Comparison of ENCODE assay signal across 25 cellular contexts in genomic region chr10:108443636-108444035, GRCh38.
A peak's percentile ranks its signal among the peaks of the same experiment; 100 is the strongest.
DNase-seq lines count a peak whose midpoint lies in the region; ATAC-seq and TF ChIP-seq lines count a peak whose summit lies in the region.
"Had no signal": no experiment of that assay in that cellular context is flagged by ENCODE, and none has a peak within 500 bp of the region (broad histone marks: within the 10 kb centered on the region; RNA-seq: fewer than 3 reads in every experiment).

No MANE protein-coding gene starts in this region.

- H3K9me3 ChIP-seq in neural progenitor cell (ENCODE audit: low read depth) = no peaks in the 10 kb centered on the region
- H3K9me3 ChIP-seq: Caco-2, gastroesophageal sphincter, psoas muscle had no signal

- no peak overlapping the region for H3K4me3 ChIP-seq in neural progenitor cell
- H3K4me3 ChIP-seq: gastroesophageal sphincter, psoas muscle, skin epidermis had no signal

- H3K36me3 ChIP-seq in neural progenitor cell = no peaks in the 10 kb centered on the region
- H3K36me3 ChIP-seq: gastroesophageal sphincter had no signal

- no peak overlapping the region for H2AFZ ChIP-seq in neural progenitor cell (replicated peaks)

- CTCF ChIA-PET in activated CD4-positive, alpha-beta T cell treated with anti-CD3 and anti-CD28 coated beads for 36 hours (lab: Charles Lee) = no interaction called here

- no peaks in the 10 kb centered on the region for H3F3A ChIP-seq in neural progenitor cell (ENCODE audit: low read depth)

- peak; percentile 81 for ATAC-seq in GM18498 (IDR thresholded peaks at IDR 0.05; ENCODE audit: unreplicated experiment)
- ATAC-seq in GM19397 (IDR thresholded peaks at IDR 0.05; ENCODE audit: unreplicated experiment) = peak; percentile 78
- peak; percentile 89 for ATAC-seq in HG02678 (IDR thresholded peaks at IDR 0.05; ENCODE audit: unreplicated experiment)
- peak; percentile 87 for ATAC-seq in HG03354 (IDR thresholded peaks at IDR 0.05; ENCODE audit: poor library complexity, severe bottlenecking, unreplicated experiment)
- no peak for ATAC-seq in foreskin keratinocyte
- ATAC-seq in activated CD4-positive, alpha-beta T cell treated with anti-CD3 and anti-CD28 coated beads for 36 hours = no peak
- ATAC-seq: gastroesophageal sphincter, left lobe of liver, psoas muscle had no signal

- no peak for DNase-seq in foreskin keratinocyte
- DNase-seq in EL = no peak
- no peak for DNase-seq in activated CD4-positive, alpha-beta T cell treated with anti-CD3 and anti-CD28 coated beads for 36 hours
- no peak for DNase-seq in neural progenitor cell (ENCODE audit: low spot score)
- DNase-seq: activated T-cell treated with anti-CD3 and anti-CD28 coated beads for 4 hours; amniotic stem cell; Caco-2; caudate nucleus; erythroblast; KBM-7; NCI-H2029; NCI-H510A treated with DMSO at 0.1 percent for 48 hours; psoas muscle; stimulated activated CD4-positive, alpha-beta T cell treated with anti-CD3 and anti-CD28 coated beads, Interleukin-4, amount 100 ng/mL, for 1 hour; substantia nigra had no signal

- no peak overlapping the region for H3K27ac Mint-ChIP-seq in activated CD4-positive, alpha-beta T cell treated with anti-CD3 and anti-CD28 coated beads for 36 hours
- H3K27ac Mint-ChIP-seq in neural progenitor cell = no peak overlapping the region
- H3K27ac Mint-ChIP-seq: B cell had no signal

- no peaks in the 10 kb centered on the region for H3K36me3 Mint-ChIP-seq in activated CD4-positive, alpha-beta T cell treated with anti-CD3 and anti-CD28 coated beads for 36 hours (ENCODE audit: low read depth)
- H3K36me3 Mint-ChIP-seq in neural progenitor cell = no peaks in the 10 kb centered on the region

- H3K27ac ChIP-seq in foreskin keratinocyte (no peak overlapping the region), neural progenitor cell (no peak overlapping the region)
- H3K27ac ChIP-seq: 22Rv1, gastroesophageal sphincter, psoas muscle, skin epidermis had no signal

- H3K27me3 ChIP-seq in foreskin keratinocyte = no peaks in the 10 kb centered on the region
- no peaks in the 10 kb centered on the region for H3K27me3 ChIP-seq in neural progenitor cell
- H3K27me3 ChIP-seq: gastroesophageal sphincter had no signal

- no peak for TF ChIP-seq CTCF in foreskin keratinocyte (conservative IDR thresholded peaks at IDR 0.05)
- no peak for TF ChIP-seq CTCF in neural progenitor cell (IDR thresholded peaks at IDR 0.05)

- no peaks in the 10 kb centered on the region for H3K27me3 Mint-ChIP-seq in activated CD4-positive, alpha-beta T cell treated with anti-CD3 and anti-CD28 coated beads for 36 hours
- no peaks in the 10 kb centered on the region for H3K27me3 Mint-ChIP-seq in neural progenitor cell (ENCODE audit: insufficient read depth, low read depth)
- H3K27me3 Mint-ChIP-seq: B cell had no signal

- intact Hi-C loops in activated CD4-positive, alpha-beta T cell treated with anti-CD3 and anti-CD28 coated beads for 36 hours (cut with DNase I, micrococcal nuclease) = no loop called here

- no peak overlapping the region for H3K4me2 ChIP-seq in neural progenitor cell

- peaks cover 2% of the 10 kb centered on the region for H3K9me3 Mint-ChIP-seq in activated CD4-positive, alpha-beta T cell treated with anti-CD3 and anti-CD28 coated beads for 36 hours (ENCODE audit: low read depth)
- H3K9me3 Mint-ChIP-seq in neural progenitor cell = no peaks in the 10 kb centered on the region

- H3K4me1 ChIP-seq in foreskin keratinocyte = no peaks in the 10 kb centered on the region
- H3K4me1 ChIP-seq in neural progenitor cell = no peaks in the 10 kb centered on the region
- H3K4me1 ChIP-seq: Caco-2, gastroesophageal sphincter, psoas muscle had no signal

- POLR2A ChIA-PET in activated CD4-positive, alpha-beta T cell treated with anti-CD3 and anti-CD28 coated beads for 36 hours (lab: Charles Lee) = no interaction called here

- H3K79me2 ChIP-seq in neural progenitor cell (ENCODE audit: low read depth) = no peaks in the 10 kb centered on the region

- H3K4me1 Mint-ChIP-seq in activated CD4-positive, alpha-beta T cell treated with anti-CD3 and anti-CD28 coated beads for 36 hours = no peaks in the 10 kb centered on the region
- H3K4me1 Mint-ChIP-seq in neural progenitor cell = peaks cover 5% of the 10 kb centered on the region
- H3K4me1 Mint-ChIP-seq: B cell, neural crest cell had no signal

- no peak overlapping the region for H3K9ac ChIP-seq in neural progenitor cell

- H4K20me1 ChIP-seq in neural progenitor cell (ENCODE audit: low read depth) = no peaks in the 10 kb centered on the region

- H3K4me3 Mint-ChIP-seq in activated CD4-positive, alpha-beta T cell treated with anti-CD3 and anti-CD28 coated beads for 36 hours = no peak overlapping the region
- H3K4me3 Mint-ChIP-seq in neural progenitor cell = no peak overlapping the region
- H3K4me3 Mint-ChIP-seq: B cell, neural crest cell had no signal

Comparison
In these comparisons a context has a peak if more than half of its experiments do, and no peak if none do; other contexts are left out.
1. ATAC-seq: peak in GM18498 (single experiment), GM19397 (single experiment), HG02678 (single experiment) and HG03354 (single experiment); none in foreskin keratinocyte (single experiment) and activated CD4-positive, alpha-beta T cell treated with anti-CD3 and anti-CD28 coated beads for 36 hours (single experiment).